15 cellular contexts compared by ENCODE assay signal in genomic region chr5:27125856-27126255, GRCh38.
A peak's percentile ranks its signal among the peaks of the same experiment; 100 is the strongest.
DNase-seq lines count a peak whose midpoint lies in the region; TF ChIP-seq lines count a peak whose summit lies in the region.
"Had no signal": no experiment of that assay in that cellular context is flagged by ENCODE, and none has a peak within 500 bp of the region (broad histone marks: within the 10 kb centered on the region; RNA-seq: fewer than 3 reads in every experiment).

No MANE protein-coding gene starts in this region.

- H3K36me3 Mint-ChIP-seq in neural progenitor cell (no peaks in the 10 kb centered on the region), osteocyte (ENCODE audit: unreplicated experiment) (no peaks in the 10 kb centered on the region)

- H3K9ac ChIP-seq in GM23248 (no peak overlapping the region), neural progenitor cell (no peak overlapping the region)
- H3K9ac ChIP-seq: BLaER1 had no signal

- H3K9me3 ChIP-seq in GM23248 (ENCODE audit: low read depth): no peaks in the 10 kb centered on the region
- H3K9me3 ChIP-seq in neural progenitor cell (ENCODE audit: low read depth): no peaks in the 10 kb centered on the region

- H3K27ac Mint-ChIP-seq in neural progenitor cell (no peak overlapping the region), osteocyte (ENCODE audit: unreplicated experiment) (no peak overlapping the region)
- H3K27ac Mint-ChIP-seq: GM23338, H9 had no signal

- no peaks in the 10 kb centered on the region for H3K9me2 ChIP-seq in GM23248 (ENCODE audit: insufficient read depth)

- no peaks in the 10 kb centered on the region for H3K36me3 ChIP-seq in GM23248 (ENCODE audit: low read depth)
- H3K36me3 ChIP-seq in neural progenitor cell: no peaks in the 10 kb centered on the region
- H3K36me3 ChIP-seq: BLaER1 had no signal

- no peaks in the 10 kb centered on the region for H3K27me3 Mint-ChIP-seq in neural progenitor cell (ENCODE audit: insufficient read depth, low read depth)
- peaks cover 11% of the 10 kb centered on the region for H3K27me3 Mint-ChIP-seq in osteocyte (ENCODE audit: unreplicated experiment)

- H3K4me1 Mint-ChIP-seq in neural progenitor cell (peaks cover 2% of the 10 kb centered on the region), osteocyte (ENCODE audit: unreplicated experiment) (peaks cover 4% of the 10 kb centered on the region)
- H3K4me1 Mint-ChIP-seq: GM23338, H9 had no signal

- H3K4me2 ChIP-seq in GM23248 (ENCODE audit: unreplicated experiment): no peak overlapping the region
- no peak overlapping the region for H3K4me2 ChIP-seq in neural progenitor cell
- H3K4me2 ChIP-seq: BLaER1, GM23338 had no signal

- WGBS in GM23248 (ENCODE audit: low coverage in 1 of 2, low lambda C conversion rate in 2 of 2, missing lambda C conversion rate in 2 of 2), 2 experiments: 0 to 4% methylated on average over 2 of the region's 2 CpGs

- no peak overlapping the region for H2AFZ ChIP-seq in GM23248
- H2AFZ ChIP-seq in neural progenitor cell (replicated peaks): peak overlapping the region; percentile 34
- H2AFZ ChIP-seq: GM23338 had no signal

- no peaks in the 10 kb centered on the region for H3K79me2 ChIP-seq in GM23248 (ENCODE audit: insufficient read depth)
- no peaks in the 10 kb centered on the region for H3K79me2 ChIP-seq in neural progenitor cell (ENCODE audit: low read depth)

- no peaks in the 10 kb centered on the region for H3K27me3 ChIP-seq in GM23248 (replicated peaks; ENCODE audit: insufficient read depth)
- H3K27me3 ChIP-seq in neural progenitor cell: no peaks in the 10 kb centered on the region
- H3K27me3 ChIP-seq: BLaER1 had no signal

- peak; percentile 13 for DNase-seq in GM23248
- DNase-seq in SK-N-DZ (ENCODE audit: low spot score): peak; percentile 24
- DNase-seq in cardiac fibroblast (ENCODE audit: low read depth in 2 of 2): peak; percentile 34 to 38
- no peak for DNase-seq in neural progenitor cell (ENCODE audit: low spot score)
- no peak for DNase-seq in cerebellar nuclear complex (lab: John Stamatoyannopoulos, UW)
- no peak for DNase-seq in stimulated activated naive CD4-positive, alpha-beta T cell (lab: John Stamatoyannopoulos, UW)
- DNase-seq in osteocyte (ENCODE audit: extremely low spot score, unreplicated experiment): no peak
- DNase-seq: 8988T, AML-193, DMS53, GF-D8, H9, IMR-90 had no signal

- H3F3A ChIP-seq in GM23248 (ENCODE audit: insufficient read depth): no peaks in the 10 kb centered on the region
- H3F3A ChIP-seq in neural progenitor cell (ENCODE audit: low read depth): no peaks in the 10 kb centered on the region

- in situ Hi-C loops in GM23248 (cut with MboI): no loop called here

- no peak overlapping the region for H3K4me3 ChIP-seq in GM23248
- H3K4me3 ChIP-seq in cardiac fibroblast (replicated peaks in 1 of 2; ENCODE audit: low read depth in 2 of 2, low read length in 2 of 2): no peak overlapping the region
- H3K4me3 ChIP-seq in neural progenitor cell: no peak overlapping the region
- H3K4me3 ChIP-seq: BLaER1, GM23338 had no signal

- TF ChIP-seq CTCF in cardiac fibroblast (IDR thresholded peaks at IDR 0.05; ENCODE audit: low read depth, low read length) (no peak), neural progenitor cell (IDR thresholded peaks at IDR 0.05) (no peak), osteocyte (IDR thresholded peaks at IDR 0.05) (no peak)

- H3K27ac ChIP-seq in GM23248 (no peak overlapping the region), neural progenitor cell (no peak overlapping the region)
- H3K27ac ChIP-seq: BLaER1 had no signal

- H3K9me3 Mint-ChIP-seq in neural progenitor cell (peaks cover under 1% of the 10 kb centered on the region), osteocyte (ENCODE audit: unreplicated experiment) (no peaks in the 10 kb centered on the region)

- H3K4me3 Mint-ChIP-seq in neural progenitor cell (no peak overlapping the region), osteocyte (ENCODE audit: unreplicated experiment) (no peak overlapping the region)
- H3K4me3 Mint-ChIP-seq: GM23338, H9 had no signal

- H3K4me1 ChIP-seq in GM23248 (ENCODE audit: insufficient read depth) (no peaks in the 10 kb centered on the region), neural progenitor cell (no peaks in the 10 kb centered on the region)
- H3K4me1 ChIP-seq: BLaER1 had no signal

- H4K20me1 ChIP-seq in GM23248 (ENCODE audit: insufficient read depth) (no peaks in the 10 kb centered on the region), neural progenitor cell (ENCODE audit: low read depth) (no peaks in the 10 kb centered on the region)
- H4K20me1 ChIP-seq: BLaER1 had no signal

Comparison
In these comparisons a context has a peak if more than half of its experiments do, and no peak if none do; other contexts are left out.
1. DNase-seq: peak in GM23248 (single experiment), SK-N-DZ (single experiment) and cardiac fibroblast (2 of 2); none in neural progenitor cell (single experiment), cerebellar nuclear complex (0 of 2), stimulated activated naive CD4-positive, alpha-beta T cell (0 of 6) and osteocyte (single experiment).